Comparison of ENCODE assay signal across 27 cellular contexts in genomic region chr1:197358959-197359358, GRCh38.
"Had no signal": no experiment of that assay in that cellular context is flagged by ENCODE, and none has a peak within 500 bp of the region (broad histone marks: within the 10 kb centered on the region; RNA-seq: fewer than 3 reads in every experiment).

No MANE protein-coding gene starts in this region.

- H3K36me3 ChIP-seq: colonic mucosa, esophagus muscularis mucosa, esophagus squamous epithelium, gastrocnemius medialis, gastroesophageal sphincter, heart left ventricle had no signal

- H3K9me3 ChIP-seq: colonic mucosa, esophagus muscularis mucosa, esophagus squamous epithelium, gastrocnemius medialis, gastroesophageal sphincter, heart left ventricle had no signal

- H3K4me1 ChIP-seq: colonic mucosa, esophagus muscularis mucosa, esophagus squamous epithelium, foreskin keratinocyte, gastrocnemius medialis, gastroesophageal sphincter, heart left ventricle had no signal

- FAIRE-seq: colon, endometrium, endothelial cell of umbilical vein, frontal cortex had no signal

- H3K4me3 ChIP-seq: colonic mucosa, coronary artery, dorsolateral prefrontal cortex, esophagus muscularis mucosa, esophagus squamous epithelium, gastrocnemius medialis, gastroesophageal sphincter, heart left ventricle had no signal

- H3K27ac ChIP-seq: colonic mucosa, coronary artery, epithelial cell of prostate, esophagus muscularis mucosa, esophagus squamous epithelium, foreskin keratinocyte, gastrocnemius medialis, gastroesophageal sphincter, heart left ventricle had no signal

- DNase-seq: colonic mucosa; cortex of kidney; dermis blood vessel endothelial cell; dorsolateral prefrontal cortex; effector CD4-positive, alpha-beta T cell; effector CD8-positive, alpha-beta T cell; effector memory CD4-positive, alpha-beta T cell; effector memory CD8-positive, alpha-beta T cell; endodermal cell; erythroblast; esophagus squamous epithelium; foreskin fibroblast; foreskin keratinocyte; foreskin melanocyte; gastrocnemius medialis; glutamatergic neuron; head of caudate nucleus; heart left ventricle had no signal

- H3K27me3 ChIP-seq: colonic mucosa, dorsolateral prefrontal cortex, esophagus muscularis mucosa, esophagus squamous epithelium, foreskin keratinocyte, gastrocnemius medialis, gastroesophageal sphincter, heart left ventricle had no signal

- ATAC-seq: effector memory CD8-positive, alpha-beta T cell; esophagus mucosa; foreskin keratinocyte; gastrocnemius medialis; gastroesophageal sphincter; heart left ventricle had no signal
